In the genomic region with DNA sequence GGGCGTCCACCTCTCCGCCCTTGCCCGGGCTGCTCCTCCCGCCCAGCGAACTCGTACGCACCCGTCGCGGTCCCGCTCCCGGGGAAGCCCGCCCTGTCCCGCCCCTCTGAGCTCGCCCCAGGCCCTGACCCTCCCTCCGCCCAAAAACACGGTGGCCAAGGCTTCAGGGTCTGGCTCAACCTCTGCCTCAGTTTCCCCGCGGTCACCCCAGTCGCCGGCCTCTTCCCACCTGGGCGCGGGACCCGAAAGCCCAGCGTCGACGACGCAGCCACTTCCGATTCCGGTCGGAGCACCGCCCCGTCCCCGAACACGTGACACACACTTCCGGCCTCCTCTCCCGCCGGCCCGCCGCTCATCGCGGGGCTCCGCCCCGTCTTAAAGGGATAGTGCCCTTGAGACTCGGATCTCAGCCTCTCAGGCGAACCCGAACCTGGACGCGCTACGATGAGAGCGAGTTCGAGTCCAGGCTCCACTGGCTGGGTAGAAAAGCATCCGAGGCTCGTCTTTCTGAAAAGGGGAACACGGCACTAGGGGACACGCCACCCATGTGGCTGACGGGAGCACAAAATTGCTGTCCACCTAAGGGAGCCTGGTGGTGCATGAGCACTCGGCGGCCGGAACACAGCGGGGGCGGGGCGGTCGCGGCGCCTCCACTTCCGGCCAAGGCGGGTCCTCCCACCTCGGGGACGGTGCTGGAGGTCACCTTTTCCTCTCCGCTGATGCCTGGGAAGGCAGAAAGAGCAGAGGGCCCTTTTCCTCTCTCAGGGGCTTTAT, we compare ENCODE assay signal across 8 cellular contexts. TPM values are rescaled to one million over a fixed set of nuclear protein-coding genes. Genes with fewer than 3 reads are reported as not detected.
DNase-seq lines count a peak whose midpoint lies in the region; ATAC-seq and TF ChIP-seq lines count a peak whose summit lies in the region.

A gene (minus strand): TSS at position 282 of the 774 bp plus-strand sequence. CDS start 312 bp downstream, outside the sequence.

- intact Hi-C loops in mucosa of descending colon (cut with DNase I, micrococcal nuclease) = no loop called here

- TF ChIP-seq CTCF in epithelial cell of esophagus (IDR thresholded peaks at IDR 0.05; ENCODE audit: insufficient read depth, low read depth, low read length, missing control alignments) = no peak
- TF ChIP-seq CTCF in mucosa of descending colon (IDR thresholded peaks at IDR 0.05) = no peak

- DNase-seq in D341Med (ENCODE audit: low spot score) (peak; percentile 97), OCI-M2 (lab: John Stamatoyannopoulos, UW; ENCODE audit: unreplicated experiment) (peak; percentile 85), activated T-cell treated with anti-CD3 and anti-CD28 coated beads for 24 hours (ENCODE audit: low read depth) (peak; percentile 91), epithelial cell of esophagus (ENCODE audit: low read depth) (peak; percentile 96), mucosa of descending colon (peak; percentile 96 to 97 (median 96))
- peak; percentile 71 to 85 for DNase-seq in stimulated activated CD8-positive, alpha-beta memory T cell treated with anti-CD3 and anti-CD28 coated beads, Interleukin-4, amount 100 ng/mL, for 1 hour (ENCODE audit: low read depth in 2 of 2, low spot score in 1 of 2)

- H3K4me3 ChIP-seq in epithelial cell of esophagus (ENCODE audit: low read length) (peak within 1 kb of the TSS; percentile 87), mucosa of descending colon (peak within 1 kb of the TSS; percentile 97)

- H3K9me3 ChIP-seq in mucosa of descending colon = no peaks in the 10 kb centered on the region

- TF ChIP-seq EP300 in Ishikawa (IDR thresholded peaks at IDR 0.05; ENCODE audit: borderline replicate concordance) = peak; percentile 26; the same call in 1 of the 2 replicates

- H3K4me1 ChIP-seq in mucosa of descending colon (ENCODE audit: low read depth) = peaks cover 13% of the 10 kb centered on the region

- TF ChIP-seq RAD21 in Ishikawa (IDR thresholded peaks at IDR 0.05; ENCODE audit: low read depth) = no peak

- H3K36me3 ChIP-seq in mucosa of descending colon (ENCODE audit: low read depth) = no peaks in the 10 kb centered on the region

- ATAC-seq in GM21526 (IDR thresholded peaks at IDR 0.05; ENCODE audit: low FRiP score, unreplicated experiment) = peak; percentile 73
- ATAC-seq in mucosa of descending colon = peak; percentile 98

TF ChIP-seq in Ishikawa, 13 proteins besides CTCF, POLR2A, EP300 and RAD21:
- TF ChIP-seq, protein P1, sequence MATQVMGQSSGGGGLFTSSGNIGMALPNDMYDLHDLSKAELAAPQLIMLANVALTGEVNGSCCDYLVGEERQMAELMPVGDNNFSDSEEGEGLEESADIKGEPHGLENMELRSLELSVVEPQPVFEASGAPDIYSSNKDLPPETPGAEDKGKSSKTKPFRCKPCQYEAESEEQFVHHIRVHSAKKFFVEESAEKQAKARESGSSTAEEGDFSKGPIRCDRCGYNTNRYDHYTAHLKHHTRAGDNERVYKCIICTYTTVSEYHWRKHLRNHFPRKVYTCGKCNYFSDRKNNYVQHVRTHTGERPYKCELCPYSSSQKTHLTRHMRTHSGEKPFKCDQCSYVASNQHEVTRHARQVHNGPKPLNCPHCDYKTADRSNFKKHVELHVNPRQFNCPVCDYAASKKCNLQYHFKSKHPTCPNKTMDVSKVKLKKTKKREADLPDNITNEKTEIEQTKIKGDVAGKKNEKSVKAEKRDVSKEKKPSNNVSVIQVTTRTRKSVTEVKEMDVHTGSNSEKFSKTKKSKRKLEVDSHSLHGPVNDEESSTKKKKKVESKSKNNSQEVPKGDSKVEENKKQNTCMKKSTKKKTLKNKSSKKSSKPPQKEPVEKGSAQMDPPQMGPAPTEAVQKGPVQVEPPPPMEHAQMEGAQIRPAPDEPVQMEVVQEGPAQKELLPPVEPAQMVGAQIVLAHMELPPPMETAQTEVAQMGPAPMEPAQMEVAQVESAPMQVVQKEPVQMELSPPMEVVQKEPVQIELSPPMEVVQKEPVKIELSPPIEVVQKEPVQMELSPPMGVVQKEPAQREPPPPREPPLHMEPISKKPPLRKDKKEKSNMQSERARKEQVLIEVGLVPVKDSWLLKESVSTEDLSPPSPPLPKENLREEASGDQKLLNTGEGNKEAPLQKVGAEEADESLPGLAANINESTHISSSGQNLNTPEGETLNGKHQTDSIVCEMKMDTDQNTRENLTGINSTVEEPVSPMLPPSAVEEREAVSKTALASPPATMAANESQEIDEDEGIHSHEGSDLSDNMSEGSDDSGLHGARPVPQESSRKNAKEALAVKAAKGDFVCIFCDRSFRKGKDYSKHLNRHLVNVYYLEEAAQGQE (IDR thresholded peaks at IDR 0.05; ENCODE audit: low read depth) = no peak
- TF ChIP-seq NFIC (IDR thresholded peaks at IDR 0.05) (peak; percentile 22; the same call in 1 of the 2 replicates), FOXM1 (IDR thresholded peaks at IDR 0.05; ENCODE audit: borderline replicate concordance, low read depth) (no peak), CEBPB (IDR thresholded peaks at IDR 0.05) (no peak), YY1 (IDR thresholded peaks at IDR 0.05; ENCODE audit: low read depth) (no peak), TAF1 (IDR thresholded peaks at IDR 0.05; ENCODE audit: low read depth) (peak; percentile 49; the same call in 1 of the 2 replicates), ZBTB7A (IDR thresholded peaks at IDR 0.05; ENCODE audit: low read depth) (no peak), EGR1 (IDR thresholded peaks at IDR 0.05) (peak; percentile 44; the same call in 1 of the 2 replicates), TEAD4 (IDR thresholded peaks at IDR 0.05) (no peak), CREB1 (IDR thresholded peaks at IDR 0.05; ENCODE audit: low read depth) (no peak; the same call in 1 of the 2 replicates), TCF12 (IDR thresholded peaks at IDR 0.05; ENCODE audit: low read depth) (peak; percentile 62)
- TF ChIP-seq, protein P2, sequence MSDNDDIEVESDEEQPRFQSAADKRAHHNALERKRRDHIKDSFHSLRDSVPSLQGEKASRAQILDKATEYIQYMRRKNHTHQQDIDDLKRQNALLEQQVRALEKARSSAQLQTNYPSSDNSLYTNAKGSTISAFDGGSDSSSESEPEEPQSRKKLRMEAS (IDR thresholded peaks at IDR 0.05) = peak; percentile 97
- TF ChIP-seq, protein P3, sequence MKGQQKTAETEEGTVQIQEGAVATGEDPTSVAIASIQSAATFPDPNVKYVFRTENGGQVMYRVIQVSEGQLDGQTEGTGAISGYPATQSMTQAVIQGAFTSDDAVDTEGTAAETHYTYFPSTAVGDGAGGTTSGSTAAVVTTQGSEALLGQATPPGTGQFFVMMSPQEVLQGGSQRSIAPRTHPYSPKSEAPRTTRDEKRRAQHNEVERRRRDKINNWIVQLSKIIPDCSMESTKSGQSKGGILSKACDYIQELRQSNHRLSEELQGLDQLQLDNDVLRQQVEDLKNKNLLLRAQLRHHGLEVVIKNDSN (IDR thresholded peaks at IDR 0.05) = peak; percentile 98

RNA-seq across cellular contexts. Expression of the gene that starts here (rescaled TPM):
- total RNA-seq in mucosa of descending colon = 10 to 100 TPM; 36.7 to 48.9 (median 38.1) TPM

Comparison
In these comparisons a context has a peak if more than half of its experiments do, and no peak if none do; other contexts are left out.
1. Peak in every context shown above with its lines: DNase-seq, ATAC-seq and H3K4me3 ChIP-seq.